In the genomic region with DNA sequence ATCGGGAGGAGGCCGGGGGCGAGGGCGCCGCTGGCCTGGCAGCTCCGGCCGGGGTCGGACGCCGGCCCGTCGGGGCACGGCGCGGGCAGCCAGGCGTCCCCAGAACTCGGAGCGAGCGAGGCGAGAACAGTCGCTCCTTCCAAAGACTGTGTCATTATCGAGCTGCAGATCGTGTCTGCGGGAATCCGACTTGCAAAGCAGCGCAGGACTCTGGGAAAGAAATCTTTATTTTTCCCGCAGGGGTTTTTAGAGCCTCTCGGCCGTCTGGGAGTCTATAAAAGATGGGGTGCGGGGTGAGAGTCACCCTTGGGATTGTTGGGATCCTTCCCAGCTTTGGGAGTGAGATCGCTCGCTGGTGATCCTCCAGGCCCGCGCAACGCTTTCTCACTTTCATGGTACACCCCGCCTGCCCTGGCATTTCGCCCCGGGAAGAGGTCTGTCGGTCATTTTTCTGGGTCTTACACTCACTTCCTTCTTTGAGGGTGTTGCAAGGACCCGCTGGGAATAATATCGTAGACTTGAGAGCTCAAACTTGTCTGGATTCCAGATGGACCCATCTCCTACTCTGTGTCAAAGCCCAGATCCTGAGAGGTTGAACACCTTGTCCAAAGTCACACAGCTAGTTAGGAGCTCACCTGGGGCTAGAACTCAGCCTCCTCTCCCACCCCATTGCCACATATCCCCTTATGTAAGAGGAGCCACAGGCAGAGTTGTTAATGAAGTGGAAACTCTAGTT, we compare ENCODE assay signal across 1 cellular context.
TF ChIP-seq lines count a peak whose summit lies in the region.

No MANE protein-coding gene starts in this region.

TF ChIP-seq in GM23338, 12 proteins besides CTCF, POLR2A, EP300 and RAD21 (continued from another document):
- no peak for TF ChIP-seq ZNF462 (CRISPR knock-in tag; IDR thresholded peaks at IDR 0.05)
- no peak for TF ChIP-seq EZH2 (IDR thresholded peaks at IDR 0.05; ENCODE audit: low read depth, unreplicated experiment)
- TF ChIP-seq JUNB (IDR thresholded peaks at IDR 0.05; ENCODE audit: unreplicated experiment), result no peak
- TF ChIP-seq EZH2phosphoT487 (IDR thresholded peaks at IDR 0.05; ENCODE audit: unreplicated experiment), result no peak
- TF ChIP-seq POLR2AphosphoS5 (IDR thresholded peaks at IDR 0.05; ENCODE audit: low read depth), result no peak
- no peak for TF ChIP-seq STAT1 (IDR thresholded peaks at IDR 0.05; ENCODE audit: unreplicated experiment)
- TF ChIP-seq CREB1 (CRISPR knock-in tag; IDR thresholded peaks at IDR 0.05; ENCODE audit: low read depth), result no peak
- TF ChIP-seq REST (IDR thresholded peaks at IDR 0.05; ENCODE audit: unreplicated experiment), result no peak
